In the genomic region with DNA sequence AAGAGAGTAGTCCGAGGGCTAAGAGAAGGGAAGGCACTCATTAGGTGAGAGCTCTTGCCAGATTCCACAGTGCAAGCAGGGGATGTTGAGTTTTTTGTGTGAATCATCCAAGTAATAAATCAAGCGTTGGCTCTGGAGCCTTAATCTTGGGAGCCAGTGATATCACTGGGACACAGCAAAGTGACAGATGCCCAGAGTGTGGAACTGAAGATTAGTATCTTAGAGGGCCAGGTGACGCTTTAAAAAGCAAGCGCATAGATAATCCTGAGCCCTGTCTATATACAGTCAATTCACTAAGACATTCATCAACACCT, we compare ENCODE assay signal across 12 cellular contexts.
A peak's percentile ranks its signal among the peaks of the same experiment; 100 is the strongest.
DNase-seq lines count a peak whose midpoint lies in the region; ATAC-seq and TF ChIP-seq lines count a peak whose summit lies in the region.
"Had no signal": no experiment of that assay in that cellular context is flagged by ENCODE, and none has a peak within 500 bp of the region (broad histone marks: within the 10 kb centered on the region; RNA-seq: fewer than 3 reads in every experiment).

No MANE protein-coding gene starts in this region.

- peak; percentile 52 for DNase-seq in DMS79 (lab: John Stamatoyannopoulos, UW)
- peak; percentile 63 for DNase-seq in IMR-90
- DNase-seq in RPMI7951 (ENCODE audit: low read depth) = peak; percentile 34
- peak; percentile 65 for DNase-seq in kidney glomerular epithelial cell (lab: John Stamatoyannopoulos, UW)
- DNase-seq in BE2C = no peak
- DNase-seq in dedifferentiated amniotic fluid mesenchymal stem cell (ENCODE audit: extremely low spot score) = no peak
- no peak for DNase-seq in COLO668 (lab: John Stamatoyannopoulos, UW; ENCODE audit: unreplicated experiment)
- DNase-seq: activated T-cell treated with anti-CD3 and anti-CD28 coated beads, Interleukin-2, amount 50 U/mL, for 1 hour; GF-D8; NCI-H1092; OCI-M1 had no signal

- H3K4me1 ChIP-seq in IMR-90 (ENCODE audit: control insufficient read depth, insufficient read depth, low read length) (peaks cover 8% of the 10 kb centered on the region), gastroesophageal sphincter (no peaks in the 10 kb centered on the region), BE2C (peaks cover 6% of the 10 kb centered on the region)

- no peaks in the 10 kb centered on the region for H3K79me1 ChIP-seq in IMR-90 (ENCODE audit: low read depth in 1 of 2, low read length in 2 of 2)

- no CpG with 5 or more reads among the region's 4 CpGs for WGBS in IMR-90 (ENCODE audit: extremely low coverage in 2 of 2, insufficient read length in 1 of 2), 2 experiments
- 40 to 54% methylated on average over 4 of the region's 4 CpGs for WGBS in gastroesophageal sphincter (ENCODE audit: low coverage in 1 of 2), 2 donors

- H3K36me3 ChIP-seq in IMR-90 (ENCODE audit: control insufficient read depth, insufficient read depth, low read length) (no peaks in the 10 kb centered on the region), gastroesophageal sphincter (no peaks in the 10 kb centered on the region), BE2C (no peaks in the 10 kb centered on the region)

- H2BK20ac ChIP-seq in IMR-90 (ENCODE audit: low read depth, low read length) = no peak overlapping the region

- H3K23ac ChIP-seq in IMR-90 (ENCODE audit: low read depth, low read length) = no peak overlapping the region

- no peak overlapping the region for H3K4me3 ChIP-seq in IMR-90 (ENCODE audit: insufficient read depth, low read depth, low read length)
- H3K4me3 ChIP-seq in gastroesophageal sphincter = no peak overlapping the region
- no peak overlapping the region for H3K4me3 ChIP-seq in BE2C (ENCODE audit: low read depth, low read length)

- H3K27me3 ChIP-seq in IMR-90 (ENCODE audit: control insufficient read depth, insufficient read depth, low read length) (no peaks in the 10 kb centered on the region), gastroesophageal sphincter (peaks cover 34% of the 10 kb centered on the region), BE2C (0 out of 2 replicates have a peak, but pooled peaks cover 3% of the 10 kb centered on the region)

- H2BK5ac ChIP-seq in IMR-90 (ENCODE audit: low read depth, low read length, poor library complexity, severe bottlenecking) = no peak overlapping the region

- BruUV-seq in IMR-90 (replicated peaks; lab: Mats Ljungman, UMichigan) = no TSS peak

- H3K9me1 ChIP-seq in IMR-90 (ENCODE audit: insufficient read depth, low read length) = peaks cover 8% of the 10 kb centered on the region

- no peak overlapping the region for H4K8ac ChIP-seq in IMR-90 (ENCODE audit: low read depth in 2 of 2, low read length in 2 of 2)

- no peak overlapping the region for H3K4ac ChIP-seq in IMR-90 (ENCODE audit: low read depth, low read length)

- no peak overlapping the region for H3K4me2 ChIP-seq in IMR-90 (ENCODE audit: low read depth, low read length)

- H3K27ac ChIP-seq in IMR-90 (ENCODE audit: insufficient read depth, low read length) (no peak overlapping the region), gastroesophageal sphincter (no peak overlapping the region)

- no peak overlapping the region for H2BK120ac ChIP-seq in IMR-90 (ENCODE audit: low read depth, low read length)

- TF ChIP-seq RAD21 in IMR-90 (IDR thresholded peaks at IDR 0.05; ENCODE audit: low read length) = no peak

- dilution Hi-C loops in IMR-90 (cut with HindIII; ENCODE audit: low sequenced_read_pairs, unreplicated experiment) = no loop called here

- H2AK9ac ChIP-seq in IMR-90 (replicated peaks; ENCODE audit: low read depth, low read length, poor library complexity) = no peak overlapping the region

- H3K18ac ChIP-seq in IMR-90 (ENCODE audit: low read depth, low read length) = no peak overlapping the region

- POLR2A ChIA-PET in IMR-90 (lab: Charles Lee; ENCODE audit: unreplicated experiment) = interaction anchor here (0.6 kb wide), 1 partner anchor 21 kb away, joined by 3 read pairs; no protein-coding TSS in a partner anchor

- no peak overlapping the region for H3K56ac ChIP-seq in IMR-90 (ENCODE audit: extremely low read depth, insufficient read depth, low read length)

- ATAC-seq in IMR-90 (ENCODE audit: low read depth) (peak; percentile 68), gastroesophageal sphincter (no peak)

- no peak for TF ChIP-seq EP300 in gastroesophageal sphincter (IDR thresholded peaks at IDR 0.05)

- H4K5ac ChIP-seq in IMR-90 (ENCODE audit: low read depth, low read length) = no peak overlapping the region

- TF ChIP-seq POLR2A in IMR-90 (IDR thresholded peaks at IDR 0.05; ENCODE audit: low read depth, low read length) (no peak), gastroesophageal sphincter (IDR thresholded peaks at IDR 0.05) (no peak)

- H4K20me1 ChIP-seq in IMR-90 (ENCODE audit: insufficient read depth, low read length) = no peaks in the 10 kb centered on the region

- in situ Hi-C loops in IMR-90 (cut with MboI; ENCODE audit: low sequenced_read_pairs) = no loop called here

- H3K9ac ChIP-seq in IMR-90 (ENCODE audit: low read depth, low read length) = no peak overlapping the region

- peaks cover 8% of the 10 kb centered on the region for H3K9me3 ChIP-seq in IMR-90 (ENCODE audit: control insufficient read depth, insufficient read depth, low read length)
- H3K9me3 ChIP-seq in gastroesophageal sphincter = peaks cover 0 to 30% (median 0%) of the 10 kb centered on the region in 3 donors
- peaks cover 4% of the 10 kb centered on the region; the same call in 1 of the 2 replicates for H3K9me3 ChIP-seq in BE2C

- intact Hi-C loops in IMR-90 (cut with micrococcal nuclease) = no loop called here

- H3K14ac ChIP-seq in IMR-90 (replicated peaks; ENCODE audit: low read depth, low read length) = no peak overlapping the region

- no peak overlapping the region for H4K91ac ChIP-seq in IMR-90 (ENCODE audit: insufficient read depth, low read depth, low read length)

- TF ChIP-seq CTCF in IMR-90 (conservative IDR thresholded peaks at IDR 0.05; ENCODE audit: low read depth, low read length) (no peak), gastroesophageal sphincter (IDR thresholded peaks at IDR 0.05) (no peak), BE2C (IDR thresholded peaks at IDR 0.05; ENCODE audit: low read depth, low read length) (no peak)

- no peak overlapping the region for H2AK5ac ChIP-seq in IMR-90 (ENCODE audit: low read depth, low read length)

- no peak overlapping the region for H2BK15ac ChIP-seq in IMR-90 (ENCODE audit: low read depth, low read length)

- CTCF ChIA-PET in IMR-90 (lab: Yijun Ruan, JAX) = interaction anchor here (0.9 to 1.5 kb wide), 3 partner anchors 10 to 170 kb away, joined by 3 to 7 read pairs (median 4); no protein-coding TSS in a partner anchor

- no peak overlapping the region for H2AFZ ChIP-seq in IMR-90 (replicated peaks; ENCODE audit: low read length, poor library complexity)

TF ChIP-seq in IMR-90, 13 proteins besides CTCF, POLR2A, EP300 and RAD21:
- no peak for TF ChIP-seq ELK1 (IDR thresholded peaks at IDR 0.05; ENCODE audit: borderline replicate concordance, low read depth, low read length)
- TF ChIP-seq NFE2L2 (IDR thresholded peaks at IDR 0.05; ENCODE audit: low read depth, low read length) = no peak

Comparison
In these comparisons a context has a peak if more than half of its experiments do, and no peak if none do; other contexts are left out.
1. DNase-seq: peak in DMS79 (single experiment), IMR-90 (single experiment), RPMI7951 (single experiment) and kidney glomerular epithelial cell (single experiment); none in BE2C (single experiment), dedifferentiated amniotic fluid mesenchymal stem cell (single experiment) and COLO668 (single experiment).